14 cellular contexts compared by ENCODE assay signal in genomic region chr16:17318200-17318599, GRCh38.
DNase-seq lines count a peak whose midpoint lies in the region; ATAC-seq and TF ChIP-seq lines count a peak whose summit lies in the region.
"Had no signal": no experiment of that assay in that cellular context is flagged by ENCODE, and none has a peak within 500 bp of the region (broad histone marks: within the 10 kb centered on the region; RNA-seq: fewer than 3 reads in every experiment).

No MANE protein-coding gene starts in this region.

- H2BK5ac ChIP-seq in mesenchymal stem cell (ENCODE audit: low read depth, low read length, poor library complexity, severe bottlenecking), result no peak overlapping the region

- no peak overlapping the region for H3K4me3 ChIP-seq in body of pancreas
- no peak overlapping the region for H3K4me3 ChIP-seq in mesenchymal stem cell (ENCODE audit: insufficient read depth in 1 of 2, low read depth in 1 of 2, low read length in 2 of 2)
- no peak overlapping the region for H3K4me3 ChIP-seq in SJCRH30
- H3K4me3 ChIP-seq: tibial nerve had no signal

- no peak overlapping the region for H2AFZ ChIP-seq in mesenchymal stem cell (ENCODE audit: low read depth, low read length)

- H3K4me1 ChIP-seq in body of pancreas (peaks cover 26% of the 10 kb centered on the region), mesenchymal stem cell (ENCODE audit: control insufficient read depth, insufficient read depth, low read depth, low read length) (no peaks in the 10 kb centered on the region), SJCRH30 (no peaks in the 10 kb centered on the region)

- no peak overlapping the region for H3K27ac ChIP-seq in body of pancreas
- H3K27ac ChIP-seq in mesenchymal stem cell (ENCODE audit: low read length, poor library complexity, severe bottlenecking), result no peak overlapping the region
- no peak overlapping the region for H3K27ac ChIP-seq in SJCRH30

- no peaks in the 10 kb centered on the region for H3K9me3 ChIP-seq in body of pancreas
- H3K9me3 ChIP-seq in mesenchymal stem cell (ENCODE audit: control insufficient read depth, low read length), result no peaks in the 10 kb centered on the region
- H3K9me3 ChIP-seq in SJCRH30 (replicated peaks), result no peaks in the 10 kb centered on the region
- H3K9me3 ChIP-seq: tibial nerve had no signal

- no peak for TF ChIP-seq POLR2A in body of pancreas (IDR thresholded peaks at IDR 0.05)

- no peak overlapping the region for H4K91ac ChIP-seq in mesenchymal stem cell (ENCODE audit: low read length)

- no peak overlapping the region for H2BK120ac ChIP-seq in mesenchymal stem cell (ENCODE audit: low read depth, low read length)

- H2BK15ac ChIP-seq in mesenchymal stem cell (ENCODE audit: low read depth, poor library complexity, severe bottlenecking), result no peak overlapping the region

- intact Hi-C loops in body of pancreas (cut with DNase I) (no loop called here), left colon (cut with DNase I, micrococcal nuclease) (no loop called here)

- H3K18ac ChIP-seq in mesenchymal stem cell (ENCODE audit: low read depth in 1 of 2, low read length in 2 of 2), result no peak overlapping the region

- no peak overlapping the region for H3K23ac ChIP-seq in mesenchymal stem cell (ENCODE audit: low read length in 2 of 2)

- H3K36me3 ChIP-seq in body of pancreas (replicated peaks in 1 of 2; ENCODE audit: insufficient read depth in 1 of 2, low read depth in 2 of 2) (no peaks in the 10 kb centered on the region), mesenchymal stem cell (ENCODE audit: control insufficient read depth in 1 of 2, insufficient read depth in 2 of 2, low read depth in 1 of 2, low read length in 2 of 2) (no peaks in the 10 kb centered on the region), SJCRH30 (no peaks in the 10 kb centered on the region)
- H3K36me3 ChIP-seq: tibial nerve had no signal

- H3K4ac ChIP-seq in mesenchymal stem cell (ENCODE audit: low read depth in 1 of 2, low read length in 2 of 2), result no peak overlapping the region

- TF ChIP-seq CTCF in body of pancreas (IDR thresholded peaks at IDR 0.05), result no peak

- H2AK5ac ChIP-seq in mesenchymal stem cell (ENCODE audit: low read length, severe bottlenecking), result no peak overlapping the region

- no peaks in the 10 kb centered on the region for H3K27me3 ChIP-seq in body of pancreas
- no peaks in the 10 kb centered on the region for H3K27me3 ChIP-seq in mesenchymal stem cell (ENCODE audit: control insufficient read depth in 1 of 2, insufficient read depth in 1 of 2, low read length in 2 of 2)
- H3K27me3 ChIP-seq in SJCRH30, result no peaks in the 10 kb centered on the region
- H3K27me3 ChIP-seq: tibial nerve had no signal

- WGBS in body of pancreas, 2 donors, result 32 to 38% methylated on average over 4 of the region's 4 CpGs
- WGBS in mesenchymal stem cell, result 66% methylated on average over 4 of the region's 4 CpGs

- H3K4me2 ChIP-seq in mesenchymal stem cell (ENCODE audit: low read length, poor library complexity, severe bottlenecking), result no peak overlapping the region

- no peak overlapping the region for H4K8ac ChIP-seq in mesenchymal stem cell (ENCODE audit: low read length)

- no peak overlapping the region for H3K14ac ChIP-seq in mesenchymal stem cell (ENCODE audit: low read length in 2 of 2)

- DNase-seq in SIG-M5 treated with dmso at 0.1 percent for 504 hours (lab: John Stamatoyannopoulos, UW; ENCODE audit: unreplicated experiment), result peak; percentile 16
- DNase-seq in SIG-M5 (lab: John Stamatoyannopoulos, UW), result no peak
- DNase-seq in body of pancreas, result peak; percentile 52 to 83 (median 63)
- no peak for DNase-seq in left colon
- peak; percentile 89 for DNase-seq in stromal cell of bone marrow (ENCODE audit: low read depth)
- DNase-seq in NCI-H1694 treated with DMSO at 0.1 percent for 48 hours (lab: John Stamatoyannopoulos, UW), result no peak
- DNase-seq in mesenchymal stem cell, result no peak
- no peak for DNase-seq in SJCRH30
- DNase-seq: activated CD4-positive, alpha-beta T cell treated with anti-CD3 and anti-CD28 coated beads for 36 hours; DMS79; NCI-H2029 treated with DMSO at 0.1 percent for 48 hours; NK-92 treated with Interleukin-12 subunit alpha and Interleukin-12 subunit beta, amount 100 ng/mL, for 24 hours; SW 1271 had no signal

- H3K79me1 ChIP-seq in mesenchymal stem cell (replicated peaks; ENCODE audit: low read length, poor library complexity, severe bottlenecking), result no peaks in the 10 kb centered on the region

- H3K9ac ChIP-seq in mesenchymal stem cell (ENCODE audit: low read length), result no peak overlapping the region

- no peak overlapping the region for H2BK12ac ChIP-seq in mesenchymal stem cell (ENCODE audit: low read length in 2 of 2)

- peak; percentile 71 for ATAC-seq in body of pancreas
- peak; percentile 38 for ATAC-seq in left colon
- ATAC-seq: activated CD4-positive, alpha-beta T cell treated with anti-CD3 and anti-CD28 coated beads for 36 hours had no signal

Comparison
In these comparisons a context has a peak if more than half of its experiments do, and no peak if none do; other contexts are left out.
1. DNase-seq: peak in SIG-M5 treated with dmso at 0.1 percent for 504 hours (single experiment), body of pancreas (4 of 4) and stromal cell of bone marrow (single experiment); none in SIG-M5 (single experiment), left colon (0 of 2), NCI-H1694 treated with DMSO at 0.1 percent for 48 hours (single experiment), mesenchymal stem cell (single experiment) and SJCRH30 (0 of 2).